In genomic region chr10:21807162-21807561, GRCh38 we compare ENCODE assay signal across 14 cellular contexts.
DNase-seq lines count a peak whose midpoint lies in the region; ATAC-seq and TF ChIP-seq lines count a peak whose summit lies in the region.
"Had no signal": no experiment of that assay in that cellular context is flagged by ENCODE, and none has a peak within 500 bp of the region (broad histone marks: within the 10 kb centered on the region; RNA-seq: fewer than 3 reads in every experiment).

No MANE protein-coding gene starts in this region.

- no peak for ATAC-seq in HG02763 (IDR thresholded peaks at IDR 0.05; ENCODE audit: unreplicated experiment)
- ATAC-seq: activated T-cell treated with anti-CD3 and anti-CD28 coated beads, Interleukin-2, amount 50 U/mL, for 72 hours; T-cell had no signal

- peaks cover 0 to 12% (median 4%) of the 10 kb centered on the region in 3 donors for H3K36me3 Mint-ChIP-seq in immature natural killer cell

- peaks cover 0 to 2% (median 0%) of the 10 kb centered on the region in 3 donors for H3K27me3 Mint-ChIP-seq in immature natural killer cell (ENCODE audit: low read depth in 3 of 3)
- H3K27me3 Mint-ChIP-seq: T-cell had no signal

- peak overlapping the region in 1 of 6 donors; percentile 9 for H3K27ac Mint-ChIP-seq in immature natural killer cell
- H3K27ac Mint-ChIP-seq: activated T-cell treated with anti-CD3 and anti-CD28 coated beads, Interleukin-2, amount 50 U/mL, for 72 hours; T-cell had no signal

- H3K9me3 ChIP-seq in WERI-Rb-1 (ENCODE audit: severe bottlenecking), result no peaks in the 10 kb centered on the region
- H3K9me3 ChIP-seq: transverse colon had no signal

- DNase-seq in ELF-1 (ENCODE audit: low read depth, low spot score) (peak; percentile 83), NCI-H146 (lab: John Stamatoyannopoulos, UW) (peak; percentile 69), WERI-Rb-1 (peak; percentile 42), iris pigment epithelial cell (ENCODE audit: low read depth) (peak; percentile 41), NCI-H2107 (lab: John Stamatoyannopoulos, UW) (no peak), immature natural killer cell (no peak)
- no peak for DNase-seq in stimulated activated CD4-positive, alpha-beta T cell treated with anti-CD3 and anti-CD28 coated beads, Interleukin-15, amount 100 ng/mL, for 24 hours
- DNase-seq: activated CD4-positive, alpha-beta T cell treated with anti-CD3 and anti-CD28 coated beads for 48 hours; activated T-cell treated with anti-CD3 and anti-CD28 coated beads, Interleukin-2, amount 50 U/mL, for 72 hours; dorsolateral prefrontal cortex; kidney; T-cell; transverse colon had no signal

- no peak overlapping the region for H3K27ac ChIP-seq in WERI-Rb-1
- H3K27ac ChIP-seq: dorsolateral prefrontal cortex, transverse colon had no signal

- no peak for TF ChIP-seq CTCF in WERI-Rb-1 (IDR thresholded peaks at IDR 0.05; ENCODE audit: low read depth, low read length)

- no peaks in the 10 kb centered on the region for H3K27me3 ChIP-seq in WERI-Rb-1 (ENCODE audit: insufficient read depth, low read depth, severe bottlenecking)
- H3K27me3 ChIP-seq: dorsolateral prefrontal cortex, transverse colon had no signal

- no peaks in the 10 kb centered on the region for H3K9me3 Mint-ChIP-seq in immature natural killer cell
- H3K9me3 Mint-ChIP-seq: activated T-cell treated with anti-CD3 and anti-CD28 coated beads, Interleukin-2, amount 50 U/mL, for 72 hours; T-cell had no signal

- H3K4me3 Mint-ChIP-seq in immature natural killer cell, result no peak overlapping the region
- H3K4me3 Mint-ChIP-seq: activated T-cell treated with anti-CD3 and anti-CD28 coated beads, Interleukin-2, amount 50 U/mL, for 72 hours; T-cell had no signal

- H3K36me3 ChIP-seq in WERI-Rb-1, result no peaks in the 10 kb centered on the region
- H3K36me3 ChIP-seq: transverse colon had no signal

- H3K4me3 ChIP-seq in WERI-Rb-1 (ENCODE audit: low read depth, low read length), result no peak overlapping the region
- H3K4me3 ChIP-seq: dorsolateral prefrontal cortex, transverse colon had no signal

- peaks cover 4 to 11% of the 10 kb centered on the region in 2 donors for H3K4me1 Mint-ChIP-seq in immature natural killer cell
- H3K4me1 Mint-ChIP-seq: T-cell had no signal

Comparison
In these comparisons a context has a peak if more than half of its experiments do, and no peak if none do; other contexts are left out.
1. DNase-seq: peak in ELF-1 (single experiment), NCI-H146 (single experiment), WERI-Rb-1 (single experiment) and iris pigment epithelial cell (single experiment); none in stimulated activated CD4-positive, alpha-beta T cell treated with anti-CD3 and anti-CD28 coated beads, Interleukin-15, amount 100 ng/mL, for 24 hours (single experiment), NCI-H2107 (single experiment) and immature natural killer cell (0 of 3).